In the genomic region with DNA sequence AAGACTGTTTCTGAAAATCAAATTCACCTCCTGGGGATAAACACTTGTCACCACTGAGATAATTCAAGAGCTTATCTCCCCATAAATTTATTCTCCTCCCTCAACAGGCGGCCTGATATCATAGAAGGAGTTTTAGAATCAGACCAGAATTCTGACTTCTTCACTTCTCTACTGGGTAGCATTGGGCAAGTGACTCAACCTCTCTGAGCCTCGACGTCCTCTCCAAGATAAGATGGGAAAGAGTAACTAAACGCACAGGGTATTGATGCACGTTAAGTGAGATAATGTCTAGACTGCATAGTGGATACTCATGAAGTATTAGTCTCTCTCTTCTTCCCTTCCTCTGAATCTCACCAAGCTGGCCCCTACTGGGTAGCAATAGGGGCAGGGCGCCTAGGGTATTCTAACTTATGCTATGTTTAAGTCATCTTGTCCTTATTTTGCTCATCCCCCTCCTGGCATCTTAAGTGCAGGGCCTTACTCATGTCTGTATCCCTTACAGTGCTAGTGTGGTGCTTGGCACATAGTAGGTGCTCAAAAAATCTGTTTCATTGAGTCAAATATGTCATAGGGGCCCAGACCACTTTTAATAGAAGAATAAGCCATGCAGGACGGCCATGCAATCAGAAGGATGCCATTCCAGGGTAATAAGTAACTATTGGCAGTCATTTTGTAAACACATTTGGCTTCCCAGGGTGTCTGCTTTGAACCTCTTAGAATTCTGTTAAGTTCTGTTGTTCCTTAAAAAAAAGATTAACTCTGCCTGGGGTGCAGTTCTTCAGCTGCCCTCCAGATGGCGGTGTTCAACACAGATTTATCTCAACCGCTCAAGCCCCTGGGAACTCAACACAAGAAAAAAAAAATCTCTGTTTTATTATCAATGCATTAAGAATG, we compare ENCODE assay signal across 8 cellular contexts.
A peak's percentile ranks its signal among the peaks of the same experiment; 100 is the strongest.
DNase-seq lines count a peak whose midpoint lies in the region; ATAC-seq and TF ChIP-seq lines count a peak whose summit lies in the region.

No MANE protein-coding gene starts in this region.

- H2BK5ac ChIP-seq in trophoblast cell (ENCODE audit: low read depth, low read length, poor library complexity) = no peak overlapping the region

- H3K27me3 ChIP-seq in gastroesophageal sphincter (peaks cover 42% of the 10 kb centered on the region), trophoblast cell (ENCODE audit: insufficient read depth, low read length) (no peaks in the 10 kb centered on the region)

- no peak overlapping the region for H3K18ac ChIP-seq in trophoblast cell (ENCODE audit: low read length)

- WGBS in gastroesophageal sphincter (ENCODE audit: low coverage in 1 of 2), 2 donors = 41 to 51% methylated on average over 7 of the region's 9 CpGs
- no CpG with 5 or more reads among the region's 9 CpGs for WGBS in trophoblast cell (ENCODE audit: extremely low coverage, insufficient coverage, insufficient read length)

- no peak overlapping the region for H3K23ac ChIP-seq in trophoblast cell (ENCODE audit: low read length)

- no peaks in the 10 kb centered on the region for H3K79me2 ChIP-seq in trophoblast cell (ENCODE audit: control insufficient read depth, insufficient read depth, low read length, poor library complexity)

- H4K12ac ChIP-seq in trophoblast cell (ENCODE audit: low read depth, low read length) = no peak overlapping the region

- H3K4me1 ChIP-seq in gastroesophageal sphincter (peaks cover 0 to 5% (median 0%) of the 10 kb centered on the region in 3 donors), trophoblast cell (ENCODE audit: control insufficient read depth in 1 of 2, insufficient read depth in 2 of 2, low read length in 2 of 2) (no peaks in the 10 kb centered on the region)

- TF ChIP-seq POLR2A in gastroesophageal sphincter (IDR thresholded peaks at IDR 0.05) = no peak

- no peak overlapping the region for H3K14ac ChIP-seq in trophoblast cell (ENCODE audit: low read length)

- H3K9ac ChIP-seq in trophoblast cell (ENCODE audit: low read length) = no peak overlapping the region

- H3K79me1 ChIP-seq in trophoblast cell (ENCODE audit: low read length) = no peaks in the 10 kb centered on the region

- H3K27ac ChIP-seq in gastroesophageal sphincter = no peak overlapping the region
- no peak overlapping the region for H3K27ac ChIP-seq in trophoblast cell (ENCODE audit: low read depth, low read length)

- H2BK12ac ChIP-seq in trophoblast cell (ENCODE audit: low read length) = no peak overlapping the region

- no peak overlapping the region for H2BK120ac ChIP-seq in trophoblast cell (ENCODE audit: insufficient read depth, low read length, poor library complexity)

- no peak for TF ChIP-seq EP300 in gastroesophageal sphincter (IDR thresholded peaks at IDR 0.05)

- H2AFZ ChIP-seq in trophoblast cell (ENCODE audit: insufficient read depth, low read length, poor library complexity) = no peak overlapping the region

- H3K36me3 ChIP-seq in gastroesophageal sphincter = no peaks in the 10 kb centered on the region
- no peaks in the 10 kb centered on the region for H3K36me3 ChIP-seq in trophoblast cell (ENCODE audit: control insufficient read depth in 1 of 2, insufficient read depth in 2 of 2, low read length in 2 of 2)

- H4K8ac ChIP-seq in trophoblast cell (ENCODE audit: low read depth, low read length) = no peak overlapping the region

- no peak overlapping the region for H2AK5ac ChIP-seq in trophoblast cell (ENCODE audit: low read length)

- TF ChIP-seq CTCF in AG10803 (conservative IDR thresholded peaks at IDR 0.05; ENCODE audit: low read length) = peak; percentile 91
- TF ChIP-seq CTCF in GM12865 (IDR thresholded peaks at IDR 0.05; ENCODE audit: insufficient read depth, low read depth, low read length, missing control alignments) = peak; percentile 85
- peak; percentile 81 to 93 (median 88) for TF ChIP-seq CTCF in gastroesophageal sphincter (IDR thresholded peaks at IDR 0.05)

- ATAC-seq in gastroesophageal sphincter (no peak), HG02763 (IDR thresholded peaks at IDR 0.05; ENCODE audit: unreplicated experiment) (no peak), GM19351 (IDR thresholded peaks at IDR 0.05; ENCODE audit: unreplicated experiment) (no peak)

- no peak overlapping the region for H4K91ac ChIP-seq in trophoblast cell (ENCODE audit: low read depth, low read length)

- no peak overlapping the region for H3K4ac ChIP-seq in trophoblast cell (ENCODE audit: low read depth, low read length)

- DNase-seq in AG10803 (ENCODE audit: low read depth) (peak; percentile 65), GM12865 (ENCODE audit: low read depth) (peak; percentile 64), NCI-H2171 (lab: John Stamatoyannopoulos, UW) (peak; percentile 48), trophoblast cell (peak; percentile 43 to 80)
- peak; percentile 52 for DNase-seq in activated CD8-positive, alpha-beta memory T cell treated with anti-CD3 and anti-CD28 coated beads, Interleukin-2, amount 50 U/mL, for 48 hours

- H3K4me3 ChIP-seq in AG10803 (ENCODE audit: low read length) (no peak overlapping the region), GM12865 (ENCODE audit: low read depth, low read length) (no peak overlapping the region), gastroesophageal sphincter (no peak overlapping the region), trophoblast cell (ENCODE audit: low read depth, low read length) (no peak overlapping the region)

- H3K4me2 ChIP-seq in trophoblast cell (ENCODE audit: low read length) = no peak overlapping the region

- no peaks in the 10 kb centered on the region for H3K9me3 ChIP-seq in gastroesophageal sphincter
- H3K9me3 ChIP-seq in trophoblast cell (ENCODE audit: insufficient read depth, low read depth, low read length) = no peaks in the 10 kb centered on the region
